Comparison of ENCODE assay signal across 2 cellular contexts in the genomic region with DNA sequence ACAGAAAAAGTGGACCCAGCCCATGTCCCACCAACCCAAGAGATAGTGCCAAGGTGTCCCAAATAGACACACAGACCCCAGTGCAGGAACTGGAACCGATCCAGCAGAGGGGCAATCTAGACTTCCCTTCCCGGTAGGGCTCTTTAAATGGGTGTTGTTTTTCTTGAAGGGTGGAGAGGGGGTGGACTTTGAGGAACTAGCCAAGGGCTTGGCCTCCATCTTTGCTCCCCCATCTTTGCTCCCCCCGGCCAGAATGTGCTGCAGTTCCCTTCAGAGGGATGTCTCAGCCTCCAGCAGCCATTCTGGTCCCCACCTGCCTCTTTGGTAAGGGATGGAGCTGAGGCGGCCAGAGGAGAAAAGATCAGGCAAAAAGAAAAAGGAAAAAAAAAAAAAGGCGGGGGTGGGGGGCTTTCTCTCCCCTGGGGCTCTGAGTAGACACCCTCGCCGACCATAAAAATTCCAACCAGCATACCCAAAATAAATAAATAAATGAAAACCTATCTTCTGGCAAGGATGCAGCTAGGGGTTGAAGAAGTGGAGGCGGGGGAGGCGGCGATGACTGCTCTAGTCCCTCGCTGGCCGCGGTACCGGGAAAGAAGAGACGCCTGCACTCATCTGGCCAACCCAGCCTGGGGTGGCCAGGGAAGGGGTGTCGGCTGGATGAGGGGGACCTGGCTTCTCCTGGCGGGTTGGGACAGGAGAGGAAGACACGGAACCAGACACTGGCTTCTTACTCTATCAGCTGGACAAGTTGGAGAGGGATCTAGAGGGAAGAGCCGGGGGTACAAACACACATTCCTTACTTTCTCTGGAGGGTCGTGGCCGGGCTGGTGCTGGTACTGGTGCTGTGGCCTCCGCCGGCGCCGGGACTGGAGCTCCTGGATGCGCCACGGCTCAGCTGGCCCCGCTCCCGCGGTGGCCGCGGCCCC.
TF ChIP-seq lines count a peak whose summit lies in the region.

No MANE protein-coding gene starts in this region.

TF ChIP-seq in HCT116, 20 proteins besides CTCF, POLR2A, EP300 and RAD21 (continued from another document):
- TF ChIP-seq, protein P1, sequence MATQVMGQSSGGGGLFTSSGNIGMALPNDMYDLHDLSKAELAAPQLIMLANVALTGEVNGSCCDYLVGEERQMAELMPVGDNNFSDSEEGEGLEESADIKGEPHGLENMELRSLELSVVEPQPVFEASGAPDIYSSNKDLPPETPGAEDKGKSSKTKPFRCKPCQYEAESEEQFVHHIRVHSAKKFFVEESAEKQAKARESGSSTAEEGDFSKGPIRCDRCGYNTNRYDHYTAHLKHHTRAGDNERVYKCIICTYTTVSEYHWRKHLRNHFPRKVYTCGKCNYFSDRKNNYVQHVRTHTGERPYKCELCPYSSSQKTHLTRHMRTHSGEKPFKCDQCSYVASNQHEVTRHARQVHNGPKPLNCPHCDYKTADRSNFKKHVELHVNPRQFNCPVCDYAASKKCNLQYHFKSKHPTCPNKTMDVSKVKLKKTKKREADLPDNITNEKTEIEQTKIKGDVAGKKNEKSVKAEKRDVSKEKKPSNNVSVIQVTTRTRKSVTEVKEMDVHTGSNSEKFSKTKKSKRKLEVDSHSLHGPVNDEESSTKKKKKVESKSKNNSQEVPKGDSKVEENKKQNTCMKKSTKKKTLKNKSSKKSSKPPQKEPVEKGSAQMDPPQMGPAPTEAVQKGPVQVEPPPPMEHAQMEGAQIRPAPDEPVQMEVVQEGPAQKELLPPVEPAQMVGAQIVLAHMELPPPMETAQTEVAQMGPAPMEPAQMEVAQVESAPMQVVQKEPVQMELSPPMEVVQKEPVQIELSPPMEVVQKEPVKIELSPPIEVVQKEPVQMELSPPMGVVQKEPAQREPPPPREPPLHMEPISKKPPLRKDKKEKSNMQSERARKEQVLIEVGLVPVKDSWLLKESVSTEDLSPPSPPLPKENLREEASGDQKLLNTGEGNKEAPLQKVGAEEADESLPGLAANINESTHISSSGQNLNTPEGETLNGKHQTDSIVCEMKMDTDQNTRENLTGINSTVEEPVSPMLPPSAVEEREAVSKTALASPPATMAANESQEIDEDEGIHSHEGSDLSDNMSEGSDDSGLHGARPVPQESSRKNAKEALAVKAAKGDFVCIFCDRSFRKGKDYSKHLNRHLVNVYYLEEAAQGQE (IDR thresholded peaks at IDR 0.05; ENCODE audit: low read depth), result no peak
- TF ChIP-seq, protein P2, sequence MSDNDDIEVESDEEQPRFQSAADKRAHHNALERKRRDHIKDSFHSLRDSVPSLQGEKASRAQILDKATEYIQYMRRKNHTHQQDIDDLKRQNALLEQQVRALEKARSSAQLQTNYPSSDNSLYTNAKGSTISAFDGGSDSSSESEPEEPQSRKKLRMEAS (IDR thresholded peaks at IDR 0.05), result no peak
- TF ChIP-seq EZH2 (IDR thresholded peaks at IDR 0.05) (no peak), FOSL1 (IDR thresholded peaks at IDR 0.05; ENCODE audit: low read depth) (no peak), SP1 (IDR thresholded peaks at IDR 0.05; ENCODE audit: low read depth) (no peak), SRF (IDR thresholded peaks at IDR 0.05; ENCODE audit: low read depth) (no peak), JUND (IDR thresholded peaks at IDR 0.05) (no peak), EZH2phosphoT487 (IDR thresholded peaks at IDR 0.05; ENCODE audit: borderline replicate concordance) (no peak), TCF7L2 (IDR thresholded peaks at IDR 0.05; ENCODE audit: borderline replicate concordance, extremely low read depth, insufficient read depth, insufficient read length) (no peak)

TF ChIP-seq in WTC11, 78 proteins besides CTCF, POLR2A, EP300 and RAD21 (continued from another document):
- TF ChIP-seq, protein P3, sequence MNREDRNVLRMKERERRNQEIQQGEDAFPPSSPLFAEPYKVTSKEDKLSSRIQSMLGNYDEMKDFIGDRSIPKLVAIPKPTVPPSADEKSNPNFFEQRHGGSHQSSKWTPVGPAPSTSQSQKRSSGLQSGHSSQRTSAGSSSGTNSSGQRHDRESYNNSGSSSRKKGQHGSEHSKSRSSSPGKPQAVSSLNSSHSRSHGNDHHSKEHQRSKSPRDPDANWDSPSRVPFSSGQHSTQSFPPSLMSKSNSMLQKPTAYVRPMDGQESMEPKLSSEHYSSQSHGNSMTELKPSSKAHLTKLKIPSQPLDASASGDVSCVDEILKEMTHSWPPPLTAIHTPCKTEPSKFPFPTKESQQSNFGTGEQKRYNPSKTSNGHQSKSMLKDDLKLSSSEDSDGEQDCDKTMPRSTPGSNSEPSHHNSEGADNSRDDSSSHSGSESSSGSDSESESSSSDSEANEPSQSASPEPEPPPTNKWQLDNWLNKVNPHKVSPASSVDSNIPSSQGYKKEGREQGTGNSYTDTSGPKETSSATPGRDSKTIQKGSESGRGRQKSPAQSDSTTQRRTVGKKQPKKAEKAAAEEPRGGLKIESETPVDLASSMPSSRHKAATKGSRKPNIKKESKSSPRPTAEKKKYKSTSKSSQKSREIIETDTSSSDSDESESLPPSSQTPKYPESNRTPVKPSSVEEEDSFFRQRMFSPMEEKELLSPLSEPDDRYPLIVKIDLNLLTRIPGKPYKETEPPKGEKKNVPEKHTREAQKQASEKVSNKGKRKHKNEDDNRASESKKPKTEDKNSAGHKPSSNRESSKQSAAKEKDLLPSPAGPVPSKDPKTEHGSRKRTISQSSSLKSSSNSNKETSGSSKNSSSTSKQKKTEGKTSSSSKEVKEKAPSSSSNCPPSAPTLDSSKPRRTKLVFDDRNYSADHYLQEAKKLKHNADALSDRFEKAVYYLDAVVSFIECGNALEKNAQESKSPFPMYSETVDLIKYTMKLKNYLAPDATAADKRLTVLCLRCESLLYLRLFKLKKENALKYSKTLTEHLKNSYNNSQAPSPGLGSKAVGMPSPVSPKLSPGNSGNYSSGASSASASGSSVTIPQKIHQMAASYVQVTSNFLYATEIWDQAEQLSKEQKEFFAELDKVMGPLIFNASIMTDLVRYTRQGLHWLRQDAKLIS (CRISPR knock-in tag; IDR thresholded peaks at IDR 0.05; ENCODE audit: borderline replicate concordance), result no peak
- no peak for TF ChIP-seq SOX15 (CRISPR knock-in tag; IDR thresholded peaks at IDR 0.05)
- no peak for TF ChIP-seq SMAD4 (CRISPR knock-in tag; IDR thresholded peaks at IDR 0.05)
- TF ChIP-seq NFE2L1 (CRISPR knock-in tag; IDR thresholded peaks at IDR 0.05), result no peak
- no peak for TF ChIP-seq PRRX2 (CRISPR knock-in tag; IDR thresholded peaks at IDR 0.05)
- TF ChIP-seq, protein P4, sequence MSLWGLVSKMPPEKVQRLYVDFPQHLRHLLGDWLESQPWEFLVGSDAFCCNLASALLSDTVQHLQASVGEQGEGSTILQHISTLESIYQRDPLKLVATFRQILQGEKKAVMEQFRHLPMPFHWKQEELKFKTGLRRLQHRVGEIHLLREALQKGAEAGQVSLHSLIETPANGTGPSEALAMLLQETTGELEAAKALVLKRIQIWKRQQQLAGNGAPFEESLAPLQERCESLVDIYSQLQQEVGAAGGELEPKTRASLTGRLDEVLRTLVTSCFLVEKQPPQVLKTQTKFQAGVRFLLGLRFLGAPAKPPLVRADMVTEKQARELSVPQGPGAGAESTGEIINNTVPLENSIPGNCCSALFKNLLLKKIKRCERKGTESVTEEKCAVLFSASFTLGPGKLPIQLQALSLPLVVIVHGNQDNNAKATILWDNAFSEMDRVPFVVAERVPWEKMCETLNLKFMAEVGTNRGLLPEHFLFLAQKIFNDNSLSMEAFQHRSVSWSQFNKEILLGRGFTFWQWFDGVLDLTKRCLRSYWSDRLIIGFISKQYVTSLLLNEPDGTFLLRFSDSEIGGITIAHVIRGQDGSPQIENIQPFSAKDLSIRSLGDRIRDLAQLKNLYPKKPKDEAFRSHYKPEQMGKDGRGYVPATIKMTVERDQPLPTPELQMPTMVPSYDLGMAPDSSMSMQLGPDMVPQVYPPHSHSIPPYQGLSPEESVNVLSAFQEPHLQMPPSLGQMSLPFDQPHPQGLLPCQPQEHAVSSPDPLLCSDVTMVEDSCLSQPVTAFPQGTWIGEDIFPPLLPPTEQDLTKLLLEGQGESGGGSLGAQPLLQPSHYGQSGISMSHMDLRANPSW (CRISPR knock-in tag; conservative IDR thresholded peaks at IDR 0.05; ENCODE audit: low read depth), result no peak
- no peak for TF ChIP-seq ZNF263 (CRISPR knock-in tag; IDR thresholded peaks at IDR 0.05; ENCODE audit: low read depth)
- TF ChIP-seq, protein P5, sequence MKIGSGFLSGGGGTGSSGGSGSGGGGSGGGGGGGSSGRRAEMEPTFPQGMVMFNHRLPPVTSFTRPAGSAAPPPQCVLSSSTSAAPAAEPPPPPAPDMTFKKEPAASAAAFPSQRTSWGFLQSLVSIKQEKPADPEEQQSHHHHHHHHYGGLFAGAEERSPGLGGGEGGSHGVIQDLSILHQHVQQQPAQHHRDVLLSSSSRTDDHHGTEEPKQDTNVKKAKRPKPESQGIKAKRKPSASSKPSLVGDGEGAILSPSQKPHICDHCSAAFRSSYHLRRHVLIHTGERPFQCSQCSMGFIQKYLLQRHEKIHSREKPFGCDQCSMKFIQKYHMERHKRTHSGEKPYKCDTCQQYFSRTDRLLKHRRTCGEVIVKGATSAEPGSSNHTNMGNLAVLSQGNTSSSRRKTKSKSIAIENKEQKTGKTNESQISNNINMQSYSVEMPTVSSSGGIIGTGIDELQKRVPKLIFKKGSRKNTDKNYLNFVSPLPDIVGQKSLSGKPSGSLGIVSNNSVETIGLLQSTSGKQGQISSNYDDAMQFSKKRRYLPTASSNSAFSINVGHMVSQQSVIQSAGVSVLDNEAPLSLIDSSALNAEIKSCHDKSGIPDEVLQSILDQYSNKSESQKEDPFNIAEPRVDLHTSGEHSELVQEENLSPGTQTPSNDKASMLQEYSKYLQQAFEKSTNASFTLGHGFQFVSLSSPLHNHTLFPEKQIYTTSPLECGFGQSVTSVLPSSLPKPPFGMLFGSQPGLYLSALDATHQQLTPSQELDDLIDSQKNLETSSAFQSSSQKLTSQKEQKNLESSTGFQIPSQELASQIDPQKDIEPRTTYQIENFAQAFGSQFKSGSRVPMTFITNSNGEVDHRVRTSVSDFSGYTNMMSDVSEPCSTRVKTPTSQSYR (CRISPR knock-in tag; IDR thresholded peaks at IDR 0.05), result no peak
- TF ChIP-seq, protein P6, sequence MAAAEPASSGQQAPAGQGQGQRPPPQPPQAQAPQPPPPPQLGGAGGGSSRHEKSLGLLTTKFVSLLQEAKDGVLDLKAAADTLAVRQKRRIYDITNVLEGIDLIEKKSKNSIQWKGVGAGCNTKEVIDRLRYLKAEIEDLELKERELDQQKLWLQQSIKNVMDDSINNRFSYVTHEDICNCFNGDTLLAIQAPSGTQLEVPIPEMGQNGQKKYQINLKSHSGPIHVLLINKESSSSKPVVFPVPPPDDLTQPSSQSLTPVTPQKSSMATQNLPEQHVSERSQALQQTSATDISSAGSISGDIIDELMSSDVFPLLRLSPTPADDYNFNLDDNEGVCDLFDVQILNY (CRISPR knock-in tag; IDR thresholded peaks at IDR 0.05), result no peak
- TF ChIP-seq RELA (CRISPR knock-in tag; IDR thresholded peaks at IDR 0.05; ENCODE audit: borderline replicate concordance), result no peak
- TF ChIP-seq ZNF423 (CRISPR knock-in tag; IDR thresholded peaks at IDR 0.05), result no peak
- TF ChIP-seq, protein P7, sequence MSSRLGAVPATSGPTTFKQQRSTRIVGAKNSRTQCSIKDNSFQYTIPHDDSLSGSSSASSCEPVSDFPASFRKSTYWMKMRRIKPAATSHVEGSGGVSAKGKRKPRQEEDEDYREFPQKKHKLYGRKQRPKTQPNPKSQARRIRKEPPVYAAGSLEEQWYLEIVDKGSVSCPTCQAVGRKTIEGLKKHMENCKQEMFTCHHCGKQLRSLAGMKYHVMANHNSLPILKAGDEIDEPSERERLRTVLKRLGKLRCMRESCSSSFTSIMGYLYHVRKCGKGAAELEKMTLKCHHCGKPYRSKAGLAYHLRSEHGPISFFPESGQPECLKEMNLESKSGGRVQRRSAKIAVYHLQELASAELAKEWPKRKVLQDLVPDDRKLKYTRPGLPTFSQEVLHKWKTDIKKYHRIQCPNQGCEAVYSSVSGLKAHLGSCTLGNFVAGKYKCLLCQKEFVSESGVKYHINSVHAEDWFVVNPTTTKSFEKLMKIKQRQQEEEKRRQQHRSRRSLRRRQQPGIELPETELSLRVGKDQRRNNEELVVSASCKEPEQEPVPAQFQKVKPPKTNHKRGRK (CRISPR knock-in tag; IDR thresholded peaks at IDR 0.05; ENCODE audit: borderline replicate concordance), result no peak
- no peak for TF ChIP-seq NFYB (CRISPR knock-in tag; conservative IDR thresholded peaks at IDR 0.05; ENCODE audit: low read depth)
- no peak for TF ChIP-seq FOXP1 (CRISPR knock-in tag; IDR thresholded peaks at IDR 0.05; ENCODE audit: borderline replicate concordance)
- no peak for TF ChIP-seq HMGA2 (CRISPR knock-in tag; IDR thresholded peaks at IDR 0.05)
- no peak for TF ChIP-seq ETV6 (CRISPR knock-in tag; IDR thresholded peaks at IDR 0.05)
TF ChIP-seq in WTC11: peak in this region for 0.
